7 cellular contexts compared by ENCODE assay signal in genomic region chr2:174878537-174879147, GRCh38.
DNase-seq lines count a peak whose midpoint lies in the region; ATAC-seq and TF ChIP-seq lines count a peak whose summit lies in the region.

No MANE protein-coding gene starts in this region.

- H3K36me3 ChIP-seq in RWPE2 (ENCODE audit: low read depth) (no peaks in the 10 kb centered on the region), suprapubic skin (no peaks in the 10 kb centered on the region)

- no peaks in the 10 kb centered on the region for H3K9me3 ChIP-seq in RWPE2 (ENCODE audit: severe bottlenecking)
- H3K9me3 ChIP-seq in suprapubic skin: no peaks in the 10 kb centered on the region

- no peaks in the 10 kb centered on the region for H3K4me1 ChIP-seq in RWPE2 (ENCODE audit: insufficient read depth, poor library complexity, severe bottlenecking)
- H3K4me1 ChIP-seq in suprapubic skin: peaks cover 4% of the 10 kb centered on the region

- whole genome bisulfite sequencing in suprapubic skin: 13% methylated on average over 4 of the region's 4 CpGs

- H3K27me3 ChIP-seq in RWPE2 (ENCODE audit: insufficient read depth, poor library complexity, severe bottlenecking): no peaks in the 10 kb centered on the region
- H3K27me3 ChIP-seq in suprapubic skin: no peaks in the 10 kb centered on the region

- TF ChIP-seq CTCF in RWPE2 (IDR thresholded peaks at IDR 0.05; ENCODE audit: poor library complexity, severe bottlenecking): no peak
- no peak for TF ChIP-seq CTCF in suprapubic skin (IDR thresholded peaks at IDR 0.05)

- DNase-seq in HPDE6-E6E7 (ENCODE audit: extremely low spot score) (peak; percentile 9), RWPE2 (ENCODE audit: low spot score) (no peak), globus pallidus (ENCODE audit: low spot score) (peak; percentile 19), suprapubic skin (ENCODE audit: low spot score in 2 of 2) (no peak), SIG-M5 (lab: John Stamatoyannopoulos, UW) (no peak), T-helper 2 cell (no peak), NCI-H1694 treated with DMSO at 0.1 percent for 48 hours (lab: John Stamatoyannopoulos, UW) (no peak)

- TF ChIP-seq POLR2A in suprapubic skin (IDR thresholded peaks at IDR 0.05): no peak

- ATAC-seq in RWPE2 (ENCODE audit: low read depth): peak; percentile 64

- no peak overlapping the region for H3K27ac ChIP-seq in RWPE2 (ENCODE audit: poor library complexity, severe bottlenecking)
- H3K27ac ChIP-seq in suprapubic skin: no peak overlapping the region

- H3K4me3 ChIP-seq in RWPE2 (ENCODE audit: severe bottlenecking): no peak overlapping the region
- peak overlapping the region; percentile 39 for H3K4me3 ChIP-seq in suprapubic skin

- TF ChIP-seq EP300 in suprapubic skin (IDR thresholded peaks at IDR 0.05): no peak

Comparison
In these comparisons a context has a peak if more than half of its experiments do, and no peak if none do; other contexts are left out.
1. DNase-seq: peak in HPDE6-E6E7 (single experiment) and globus pallidus (single experiment); none in RWPE2 (single experiment), suprapubic skin (0 of 2), SIG-M5 (single experiment), T-helper 2 cell (0 of 5) and NCI-H1694 treated with DMSO at 0.1 percent for 48 hours (single experiment).